ENCODE assay signal across 25 cellular contexts in the genomic region with DNA sequence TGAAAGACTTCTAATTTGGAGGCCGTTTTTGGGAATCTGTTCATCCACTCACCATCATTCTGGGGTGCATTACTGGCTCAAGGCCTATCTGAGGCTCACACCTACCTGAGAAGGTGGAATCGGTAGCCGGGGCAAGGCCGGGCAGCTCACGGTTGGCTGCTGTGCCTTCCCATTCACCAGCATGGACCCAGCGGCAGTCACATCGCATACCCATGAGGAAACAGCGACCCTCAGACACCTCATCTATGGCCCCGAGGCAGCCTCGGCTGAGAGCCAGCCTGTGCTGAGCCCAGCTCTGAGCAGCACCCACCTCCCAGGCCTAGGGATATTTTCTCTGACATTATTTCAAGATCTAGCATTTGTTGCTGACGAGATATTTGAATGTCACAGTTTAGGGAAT.
DNase-seq lines count a peak whose midpoint lies in the region; ATAC-seq and TF ChIP-seq lines count a peak whose summit lies in the region.
"Had no signal": no experiment of that assay in that cellular context is flagged by ENCODE, and none has a peak within 500 bp of the region (broad histone marks: within the 10 kb centered on the region; RNA-seq: fewer than 3 reads in every experiment).

No MANE protein-coding gene starts in this region.

- in situ Hi-C loops in gastrocnemius medialis (cut with MboI; ENCODE audit: low sequenced_read_pairs in 4 of 4), result no loop called here

- no peak for TF ChIP-seq EP300 in sigmoid colon (IDR thresholded peaks at IDR 0.05)

- no peak for TF ChIP-seq CTCF in right atrium auricular region (IDR thresholded peaks at IDR 0.05)
- TF ChIP-seq CTCF in sigmoid colon (IDR thresholded peaks at IDR 0.05), result no peak
- TF ChIP-seq CTCF in gastrocnemius medialis (IDR thresholded peaks at IDR 0.05 in 4 of 5, conservative IDR thresholded peaks at IDR 0.05 in 1 of 5), result no peak

- ATAC-seq in Right ventricle myocardium superior (ENCODE audit: poor library complexity), result no peak
- no peak for ATAC-seq in gastrocnemius medialis
- ATAC-seq: HepG2, PC-3 had no signal

- DNase-seq in right atrium auricular region (ENCODE audit: low spot score) (peak; percentile 42), Right ventricle myocardium superior (no peak), islet precursor cell (peak; percentile 28), sigmoid colon (peak; percentile 35), NCI-H524 treated with DMSO at 0.1 percent for 48 hours (lab: John Stamatoyannopoulos, UW) (no peak), gastrocnemius medialis (no peak), GOT3 (lab: John Stamatoyannopoulos, UW) (no peak)
- DNase-seq: C1 segment of cervical spinal cord; CD4-positive, alpha-beta memory T cell; COR-L47; DMS53; GM23248; H9; HFFc6; Karpas-422; NCI-H1105; NCI-H1436 treated with DMSO at 0.1 percent for 48 hours; NCI-H187 treated with DMSO at 0.1 percent for 48 hours; NCI-H2171 treated with DMSO at 0.1 percent for 48 hours; NCI-H345; NCI-H510A treated with DMSO at 0.1 percent for 48 hours; NCI-H748 treated with DMSO at 0.1 percent for 48 hours; PC-3; SHP77 had no signal

- H3K27ac ChIP-seq in right atrium auricular region (no peak overlapping the region), sigmoid colon (no peak overlapping the region), gastrocnemius medialis (no peak overlapping the region)
- H3K27ac ChIP-seq: GM23248 had no signal

- intact Hi-C loops in Right ventricle myocardium superior (cut with DNase I), result no loop called here
- intact Hi-C loops in sigmoid colon (cut with DNase I), result no loop called here
- intact Hi-C loops in gastrocnemius medialis (cut with DNase I; ENCODE audit: low total_unique reads), result no loop called here

- no peaks in the 10 kb centered on the region for H3K9me3 ChIP-seq in right atrium auricular region
- H3K9me3 ChIP-seq in sigmoid colon, result no peaks in the 10 kb centered on the region
- no peaks in the 10 kb centered on the region for H3K9me3 ChIP-seq in gastrocnemius medialis

- WGBS in sigmoid colon, 2 donors, result 95 to 96% methylated on average over 11 of the region's 11 CpGs

- H3K4me3 ChIP-seq in right atrium auricular region (no peak overlapping the region), sigmoid colon (no peak overlapping the region), gastrocnemius medialis (no peak overlapping the region)
- H3K4me3 ChIP-seq: GM23248 had no signal

- TF ChIP-seq POLR2A in sigmoid colon (IDR thresholded peaks at IDR 0.05), result no peak
- no peak for TF ChIP-seq POLR2A in gastrocnemius medialis (IDR thresholded peaks at IDR 0.05)

- H3K4me1 ChIP-seq in right atrium auricular region (no peaks in the 10 kb centered on the region), sigmoid colon (no peaks in the 10 kb centered on the region), gastrocnemius medialis (peaks cover 0 to 3% of the 10 kb centered on the region in 2 donors)

- peaks cover 70% of the 10 kb centered on the region for H3K36me3 ChIP-seq in right atrium auricular region
- H3K36me3 ChIP-seq in sigmoid colon, result peaks cover 16 to 71% (median 26%) of the 10 kb centered on the region in 4 donors
- H3K36me3 ChIP-seq in gastrocnemius medialis, result peaks cover 0 to 29% of the 10 kb centered on the region in 2 donors

- H3K27me3 ChIP-seq in right atrium auricular region, result no peaks in the 10 kb centered on the region
- H3K27me3 ChIP-seq in sigmoid colon, result no peaks in the 10 kb centered on the region
- no peaks in the 10 kb centered on the region for H3K27me3 ChIP-seq in gastrocnemius medialis

Comparison
In these comparisons a context has a peak if more than half of its experiments do, and no peak if none do; other contexts are left out.
1. DNase-seq: peak in right atrium auricular region (single experiment), islet precursor cell (single experiment) and sigmoid colon (single experiment); none in Right ventricle myocardium superior (single experiment), NCI-H524 treated with DMSO at 0.1 percent for 48 hours (single experiment), gastrocnemius medialis (0 of 2) and GOT3 (single experiment).